ENCODE assay signal across 1 cellular context in genomic region chr4:145829629-145830395, GRCh38.
TF ChIP-seq lines count a peak whose summit lies in the region.

No MANE protein-coding gene starts in this region.

TF ChIP-seq in WTC11, 78 proteins besides CTCF, POLR2A, EP300 and RAD21 (continued from another document):
- TF ChIP-seq ZNF532 (CRISPR knock-in tag; IDR thresholded peaks at IDR 0.05; ENCODE audit: borderline replicate concordance) (no peak), ZNF219 (CRISPR knock-in tag; IDR thresholded peaks at IDR 0.05; ENCODE audit: borderline replicate concordance) (no peak), SOX15 (CRISPR knock-in tag; IDR thresholded peaks at IDR 0.05) (no peak), GRHL2 (CRISPR knock-in tag; IDR thresholded peaks at IDR 0.05; ENCODE audit: insufficient replicate concordance, severe bottlenecking) (no peak), STAT6 (CRISPR knock-in tag; conservative IDR thresholded peaks at IDR 0.05; ENCODE audit: low read depth) (no peak), SP1 (CRISPR knock-in tag; conservative IDR thresholded peaks at IDR 0.05) (no peak), RELA (CRISPR knock-in tag; IDR thresholded peaks at IDR 0.05; ENCODE audit: borderline replicate concordance) (no peak), ZNF232 (CRISPR knock-in tag; IDR thresholded peaks at IDR 0.05) (no peak), SMAD4 (CRISPR knock-in tag; IDR thresholded peaks at IDR 0.05) (no peak), E2F1 (CRISPR knock-in tag; IDR thresholded peaks at IDR 0.05) (no peak)
TF ChIP-seq in WTC11: peak in this region for 0.
